10 cellular contexts compared by ENCODE assay signal in the genomic region with DNA sequence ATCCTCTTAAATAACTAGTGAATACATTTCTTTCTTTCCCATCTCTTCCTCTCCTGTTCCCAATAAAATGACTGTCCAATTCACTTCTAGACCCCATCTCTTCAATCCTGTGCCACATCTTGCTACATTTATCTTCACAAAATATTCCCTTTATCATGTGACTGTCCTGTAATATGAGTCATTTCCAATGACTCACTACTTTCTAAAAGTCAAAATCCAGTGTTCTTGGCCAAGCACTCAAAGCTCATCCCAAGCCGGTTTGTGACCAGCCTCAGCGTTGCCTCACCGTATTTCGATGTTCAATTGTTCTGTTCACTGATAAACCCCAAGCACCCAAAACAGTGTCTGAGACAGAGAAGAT.
DNase-seq lines count a peak whose midpoint lies in the region; ATAC-seq, FAIRE-seq and TF ChIP-seq lines count a peak whose summit lies in the region.
"Had no signal": no experiment of that assay in that cellular context is flagged by ENCODE, and none has a peak within 500 bp of the region (broad histone marks: within the 10 kb centered on the region; RNA-seq: fewer than 3 reads in every experiment).

No MANE protein-coding gene starts in this region.

- H3K27me3 ChIP-seq in heart left ventricle = no peaks in the 10 kb centered on the region
- H3K27me3 ChIP-seq in sigmoid colon = no peaks in the 10 kb centered on the region

- H3K36me3 ChIP-seq in heart left ventricle = no peaks in the 10 kb centered on the region
- no peaks in the 10 kb centered on the region for H3K36me3 ChIP-seq in sigmoid colon

- in situ Hi-C loops in GM13976 (cut with MboI; ENCODE audit: low sequenced_read_pairs, unreplicated experiment) = no loop called here

- ATAC-seq in heart left ventricle = peak in 3 of 4 donors; percentile 20 to 60 (median 56)

- no peak for TF ChIP-seq EP300 in sigmoid colon (IDR thresholded peaks at IDR 0.05)

- FAIRE-seq in GM19239 (lab: Jason Lieb, UNC) = peak; percentile 39

- no peaks in the 10 kb centered on the region for H3K9me3 ChIP-seq in heart left ventricle
- no peaks in the 10 kb centered on the region for H3K9me3 ChIP-seq in sigmoid colon

- H3K4me1 ChIP-seq in heart left ventricle (peaks cover 4 to 76% (median 30%) of the 10 kb centered on the region in 12 donors), sigmoid colon (peaks cover 0 to 92% (median 77%) of the 10 kb centered on the region in 4 donors)

- intact Hi-C loops in heart left ventricle (cut with DNase I) = no loop called here
- intact Hi-C loops in sigmoid colon (cut with DNase I) = no loop called here

- H3K4me3 ChIP-seq in heart left ventricle = no peak overlapping the region
- H3K4me3 ChIP-seq in sigmoid colon = no peak overlapping the region

- TF ChIP-seq CTCF in heart left ventricle (IDR thresholded peaks at IDR 0.05) (no peak), sigmoid colon (IDR thresholded peaks at IDR 0.05) (no peak), GM13976 (IDR thresholded peaks at IDR 0.05; ENCODE audit: borderline replicate concordance, control extremely low read depth, extremely low read depth, insufficient read depth, missing control alignments) (no peak)

- no peak for DNase-seq in GM19239 (ENCODE audit: insufficient read length, low spot score)
- peak; percentile 54 for DNase-seq in amniotic epithelial cell (ENCODE audit: low read depth)
- DNase-seq in heart left ventricle = peak in 1 of 5 donors; percentile 47
- DNase-seq in sigmoid colon = peak; percentile 85
- no peak for DNase-seq in GM13976 (ENCODE audit: low spot score)
- no peak for DNase-seq in stimulated activated CD4-positive, alpha-beta T cell treated with anti-CD3 and anti-CD28 coated beads, Interleukin-4, amount 100 ng/mL, for 1 hour
- DNase-seq in substantia nigra (lab: John Stamatoyannopoulos, UW) = no peak
- no peak for DNase-seq in NCI-H1930 (lab: John Stamatoyannopoulos, UW)
- DNase-seq: activated CD4-positive, CD25-positive, alpha-beta regulatory T cell treated with anti-CD3 and anti-CD28 coated beads, Interleukin-2, amount 50 U/mL, for 72 hours; activated naive CD4-positive, alpha-beta T cell treated with anti-CD3 and anti-CD28 coated beads, Interleukin-2, amount 50 U/mL, for 16 hours had no signal

- no peak for TF ChIP-seq POLR2A in heart left ventricle (IDR thresholded peaks at IDR 0.05)
- no peak for TF ChIP-seq POLR2A in sigmoid colon (IDR thresholded peaks at IDR 0.05)

- 52 to 65% (median 60%) methylated on average over 4 of the region's 4 CpGs for WGBS in heart left ventricle, 4 donors
- WGBS in sigmoid colon, 2 donors = 79 to 86% methylated on average over 4 of the region's 4 CpGs

- peak overlapping the region in 10 of 12 donors; percentile 6 to 76 (median 56) for H3K27ac ChIP-seq in heart left ventricle
- peak overlapping the region; percentile 41 to 62 (median 54) for H3K27ac ChIP-seq in sigmoid colon
- H3K27ac ChIP-seq in substantia nigra (ENCODE audit: low read depth, low read length, poor library complexity, severe bottlenecking) = no peak overlapping the region

Comparison
In these comparisons a context has a peak if more than half of its experiments do, and no peak if none do; other contexts are left out.
1. DNase-seq: peak in amniotic epithelial cell (single experiment) and sigmoid colon (single experiment); none in GM19239 (single experiment), GM13976 (single experiment), stimulated activated CD4-positive, alpha-beta T cell treated with anti-CD3 and anti-CD28 coated beads, Interleukin-4, amount 100 ng/mL, for 1 hour (single experiment), substantia nigra (0 of 49) and NCI-H1930 (0 of 2).